23 cellular contexts compared by ENCODE assay signal in the genomic region with DNA sequence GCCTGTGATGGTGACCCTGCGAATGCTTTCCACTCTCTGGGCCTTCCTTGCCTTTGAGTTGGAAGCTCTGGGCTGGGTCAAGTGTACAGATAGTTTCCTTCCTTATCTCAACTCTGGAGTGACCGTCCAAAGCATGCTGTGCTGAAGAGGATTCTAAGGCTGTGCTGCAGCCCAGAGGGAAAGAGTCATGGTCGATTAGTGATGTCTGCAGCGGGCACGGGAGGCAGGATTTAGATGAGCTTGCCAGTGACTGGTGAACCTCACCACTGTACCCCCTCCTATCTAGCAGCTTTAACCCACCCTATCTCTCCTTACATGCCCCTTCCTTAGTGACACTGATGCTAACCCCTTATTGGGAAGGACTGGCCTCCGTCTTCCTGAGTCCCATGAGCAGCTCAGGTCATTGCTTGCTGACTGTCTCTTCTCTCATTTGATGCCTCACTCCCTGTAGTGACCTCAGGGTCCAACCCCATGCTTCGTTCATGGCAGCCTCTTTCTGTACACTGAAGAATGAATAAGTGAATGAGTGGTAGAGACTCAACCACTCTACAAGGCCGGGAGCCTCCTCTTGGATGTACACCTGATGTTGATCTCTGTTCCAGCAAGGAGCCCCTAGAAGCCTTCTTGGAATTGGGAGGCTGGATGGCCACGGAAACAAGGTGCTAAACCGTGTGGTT. TPM values are rescaled to one million over a fixed set of nuclear protein-coding genes. Genes with fewer than 3 reads are reported as not detected.
"Had no signal": no experiment of that assay in that cellular context is flagged by ENCODE, and none has a peak within 500 bp of the region (broad histone marks: within the 10 kb centered on the region; RNA-seq: fewer than 3 reads in every experiment).

No MANE protein-coding gene starts in this region.

- H3K27me3 ChIP-seq: neural progenitor cell, tibial artery, uterus had no signal

- ATAC-seq: activated T-cell treated with anti-CD3 and anti-CD28 coated beads, Interleukin-2, amount 50 U/mL, for 4 hours; left lung; naive thymus-derived CD4-positive, alpha-beta T cell; T-helper 17 cell had no signal

- FAIRE-seq: endometrium, kidney had no signal

- H3K36me3 ChIP-seq: left lung, neural progenitor cell, prostate gland, tibial artery, uterus had no signal

- H3K9ac ChIP-seq: neural progenitor cell had no signal

- H3K9me3 ChIP-seq: left lung, prostate gland, tibial artery, uterus had no signal

- H3K4me3 ChIP-seq: left lung, lung, neural progenitor cell, prostate gland, tibial artery, uterus had no signal

- DNase-seq: activated CD4-positive, alpha-beta T cell treated with anti-CD3 and anti-CD28 coated beads for 4 hours; activated CD4-positive, alpha-beta T cell treated with anti-CD3 and anti-CD28 coated beads, Interleukin-2, amount 50 U/mL, for 48 hours; activated CD4-positive, CD25-positive, alpha-beta regulatory T cell; activated CD8-positive, alpha-beta memory T cell treated with anti-CD3 and anti-CD28 coated beads, Interleukin-2, amount 50 U/mL, for 48 hours; activated naive CD4-positive, alpha-beta T cell treated with Interleukin-2 at 50 U/mL for 16 hours; activated naive CD8-positive, alpha-beta T cell treated with anti-CD3 and anti-CD28 coated beads for 36 hours; activated T-cell treated with anti-CD3 and anti-CD28 coated beads, Interleukin-2, amount 50 U/mL, for 4 hours; cerebellar nuclear complex; cortex of kidney; effector CD4-positive, alpha-beta T cell; foreskin fibroblast; naive thymus-derived CD4-positive, alpha-beta T cell; stimulated activated CD4-positive, alpha-beta T cell treated with anti-CD3 and anti-CD28 coated beads, Interleukin-4, amount 100 ng/mL, for 24 hours; stimulated activated naive CD4-positive, alpha-beta T cell treated with Interleukin-2 at 50 U/mL for 16 hours; T-helper 17 cell; tibial artery; uterus had no signal

- H3K27ac ChIP-seq: left lung, neural progenitor cell, prostate gland, tibial artery, uterus had no signal

- H3K4me1 ChIP-seq: left lung, neural progenitor cell, prostate gland, tibial artery, uterus had no signal

- H3K4me2 ChIP-seq: neural progenitor cell had no signal

- H2AFZ ChIP-seq: neural progenitor cell had no signal

RNA-seq across cellular contexts. Expression of gene GNAZ, which starts 6.7 kb away (rescaled TPM):
- polyA plus RNA-seq: naive thymus-derived CD4-positive, alpha-beta T cell had no signal
